15 cellular contexts compared by ENCODE assay signal in the genomic region with DNA sequence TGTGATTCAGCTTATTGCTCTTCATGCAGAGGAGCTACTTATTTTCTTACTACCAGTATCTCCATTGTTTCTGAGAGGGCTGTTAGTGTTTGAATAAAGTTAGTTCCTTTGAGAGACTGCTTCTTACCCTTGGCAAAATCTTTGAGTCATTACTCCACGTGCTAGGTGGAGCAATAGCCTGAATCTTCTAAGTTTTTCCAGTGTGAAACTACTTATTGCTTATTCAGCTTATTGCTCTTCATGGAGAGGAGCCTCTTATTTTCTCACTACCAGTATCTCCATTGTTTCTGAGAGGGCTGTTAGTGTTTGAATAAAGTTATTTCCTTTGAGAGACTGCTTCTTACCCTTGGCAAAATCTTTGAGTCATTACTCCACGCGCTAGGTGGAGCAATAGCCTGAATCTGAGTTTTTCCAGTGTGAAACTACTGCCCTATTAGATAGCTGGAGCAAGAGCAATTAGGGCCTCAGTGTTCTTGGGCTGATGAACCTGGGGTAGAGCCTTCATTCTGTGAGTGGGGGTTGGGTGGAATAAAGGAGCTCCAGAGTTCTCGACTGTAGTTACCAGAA. TPM values are rescaled to one million over a fixed set of nuclear protein-coding genes. Genes with fewer than 3 reads are reported as not detected.
DNase-seq lines count a peak whose midpoint lies in the region; ATAC-seq, FAIRE-seq and TF ChIP-seq lines count a peak whose summit lies in the region.
"Had no signal": no experiment of that assay in that cellular context is flagged by ENCODE, and none has a peak within 500 bp of the region (broad histone marks: within the 10 kb centered on the region; RNA-seq: fewer than 3 reads in every experiment).

No MANE protein-coding gene starts in this region.

- no peak overlapping the region for H2AFZ ChIP-seq in GM23338
- no peak overlapping the region for H2AFZ ChIP-seq in GM12878 (ENCODE audit: control insufficient read depth, low read depth, low read length)

- H3K4me3 ChIP-seq in A549 (no peak overlapping the region), GM23338 (no peak overlapping the region), GM12878 (no peak overlapping the region), left lung (no peak overlapping the region), esophagus squamous epithelium (no peak overlapping the region), gastrocnemius medialis (no peak overlapping the region)
- H3K4me3 ChIP-seq: tibial artery had no signal

- BruUV-seq in GM12878 (replicated peaks; lab: Mats Ljungman, UMichigan): no TSS peak

- SMC1A ChIA-PET in GM12878 (lab: Charles Lee; ENCODE audit: uncharacterized antibody, unreplicated experiment): interaction anchor here (1.2 to 2.8 kb wide), 6 partner anchors 14 to 78 kb away, joined by 3 to 11 read pairs (median 6); no protein-coding TSS in a partner anchor

- H3K36me3 ChIP-seq in GM23338 (ENCODE audit: insufficient read depth) (peaks cover 13% of the 10 kb centered on the region), GM12878 (ENCODE audit: control insufficient read depth in 2 of 2, insufficient read depth in 2 of 2, low read length in 1 of 2) (peaks cover 7 to 17% of the 10 kb centered on the region in 2 experiments), left lung (peaks cover 0 to 35% of the 10 kb centered on the region in 2 donors), esophagus squamous epithelium (peaks cover 0 to 39% (median 5%) of the 10 kb centered on the region in 3 donors), gastrocnemius medialis (peaks cover 0 to 25% of the 10 kb centered on the region in 2 donors)

- intact Hi-C loops in GM12878 (cut with micrococcal nuclease; ENCODE audit: unreplicated experiment) (loop anchor here (5.0 kb wide), 1 partner anchor 263 kb away; the partner anchor contains the start of gene MIER3), left lung (cut with DNase I) (no loop called here), esophagus squamous epithelium (cut with DNase I) (no loop called here), gastrocnemius medialis (cut with DNase I; ENCODE audit: low total_unique reads) (no loop called here)

- RAD21 ChIA-PET in GM12878 (lab: Charles Lee; ENCODE audit: unreplicated experiment): interaction anchor here (1.5 kb wide), 1 partner anchor 9 kb away, joined by 4 read pairs; no protein-coding TSS in a partner anchor

- H3K27ac Mint-ChIP-seq in GM23338: peak overlapping the region; percentile 92

- H3K9me2 ChIP-seq in GM23338 (ENCODE audit: insufficient read depth): no peaks in the 10 kb centered on the region

- H3K4me3 Mint-ChIP-seq in GM23338: no peak overlapping the region

- no peak for TF ChIP-seq POLR2A in A549 (IDR thresholded peaks at IDR 0.05; ENCODE audit: low read length)
- no peak for TF ChIP-seq POLR2A in GM12878 (IDR thresholded peaks at IDR 0.05; ENCODE audit: low read depth, low read length)
- TF ChIP-seq POLR2A in esophagus squamous epithelium (IDR thresholded peaks at IDR 0.05): no peak
- TF ChIP-seq POLR2A in gastrocnemius medialis (IDR thresholded peaks at IDR 0.05): no peak

- no peak for TF ChIP-seq RAD21 in A549 (conservative IDR thresholded peaks at IDR 0.05 in 1 of 2, IDR thresholded peaks at IDR 0.05 in 1 of 2)
- TF ChIP-seq RAD21 in GM12878 (IDR thresholded peaks at IDR 0.05; ENCODE audit: insufficient read depth, low read depth, low read length): no peak

- H3K27me3 Mint-ChIP-seq in GM23338 (ENCODE audit: insufficient read depth, low read depth, poor library complexity): peaks cover 6% of the 10 kb centered on the region

- H3K9ac ChIP-seq in GM12878 (ENCODE audit: control insufficient read depth, insufficient read depth, low read length): no peak overlapping the region

- no peaks in the 10 kb centered on the region for H3K9me3 Mint-ChIP-seq in GM23338

- TF ChIP-seq EP300 in A549 (IDR thresholded peaks at IDR 0.05): no peak
- no peak for TF ChIP-seq EP300 in GM12878 (IDR thresholded peaks at IDR 0.05; ENCODE audit: borderline replicate concordance in 1 of 2, control insufficient read depth in 1 of 2, low read depth in 2 of 2, low read length in 2 of 2)

- no peaks in the 10 kb centered on the region for H3K27me3 ChIP-seq in GM23338 (ENCODE audit: insufficient read depth)
- H3K27me3 ChIP-seq in GM12878 (replicated peaks in 1 of 2; ENCODE audit: control insufficient read depth in 2 of 2, insufficient read depth in 2 of 2, low read length in 1 of 2): no peaks in the 10 kb centered on the region
- H3K27me3 ChIP-seq in left lung: no peaks in the 10 kb centered on the region
- no peaks in the 10 kb centered on the region for H3K27me3 ChIP-seq in esophagus squamous epithelium
- no peaks in the 10 kb centered on the region for H3K27me3 ChIP-seq in gastrocnemius medialis
- H3K27me3 ChIP-seq: tibial artery had no signal

- POLR2A ChIA-PET in A549 (lab: Yijun Ruan, JAX) (interaction anchor here (0.8 to 1.8 kb wide), 2 partner anchors 42 to 306 kb away, joined by 4 to 5 read pairs; partner anchors contain the start of gene GPBP1), GM12878 (lab: Charles Lee) (interaction anchor here (1.2 kb wide), 1 partner anchor 292 kb away, joined by 3 read pairs; no protein-coding TSS in a partner anchor)

- peak overlapping the region in 1 of 2 experiments; percentile 40; a peak in 1 of 6 replicates for H3K27ac ChIP-seq in A549
- no peak overlapping the region for H3K27ac ChIP-seq in GM23338 (ENCODE audit: low read depth)
- no peak overlapping the region for H3K27ac ChIP-seq in GM12878 (ENCODE audit: control insufficient read depth, insufficient read depth)
- no peak overlapping the region for H3K27ac ChIP-seq in left lung
- no peak overlapping the region for H3K27ac ChIP-seq in esophagus squamous epithelium
- peak overlapping the region in 1 of 4 donors; percentile 24 for H3K27ac ChIP-seq in gastrocnemius medialis
- H3K27ac ChIP-seq: C4-2B, tibial artery had no signal

- DNase-seq in A549 (ENCODE audit: low read depth in 1 of 2, low spot score in 1 of 2) (no peak), GM23338 (ENCODE audit: low spot score) (no peak), GM12878 (ENCODE audit: low read depth, low spot score) (no peak), left lung (no peak), HPDE6-E6E7 (ENCODE audit: extremely low spot score) (no peak), esophagus squamous epithelium (lab: John Stamatoyannopoulos, UW) (no peak), gastrocnemius medialis (no peak)
- DNase-seq: cortex of kidney, head of caudate nucleus, NCI-H2029, tibial artery had no signal

- in situ Hi-C loops in GM12878 (cut with MboI): no loop called here
- in situ Hi-C loops in gastrocnemius medialis (cut with MboI; ENCODE audit: low sequenced_read_pairs in 4 of 4): loop anchor here in 3 of 4 donors (5.0 to 25.0 kb wide), 3 partner anchors 313 to 1903 kb away; partner anchors contain the start of genes DHX29 (in 1 of the 3) and MTREX (in 1 of the 3)

- H3K4me1 ChIP-seq in A549 (peaks cover 36% of the 10 kb centered on the region; the same call in 2 of the 3 replicates), GM23338 (ENCODE audit: insufficient read depth) (peaks cover 16% of the 10 kb centered on the region), GM12878 (ENCODE audit: control insufficient read depth, insufficient read depth, low read length) (no peaks in the 10 kb centered on the region), left lung (peaks cover 0 to 27% of the 10 kb centered on the region in 2 donors), esophagus squamous epithelium (peaks cover 0 to 38% (median 6%) of the 10 kb centered on the region in 3 donors), gastrocnemius medialis (peaks cover 4 to 17% of the 10 kb centered on the region in 2 donors)

- H3K4me2 ChIP-seq in A549: no peak overlapping the region; the same call in 2 of the 3 replicates
- H3K4me2 ChIP-seq in GM23338: no peak overlapping the region
- H3K4me2 ChIP-seq in GM12878 (ENCODE audit: control insufficient read depth, insufficient read depth): no peak overlapping the region

- CTCF ChIA-PET in A549 (lab: Yijun Ruan, JAX) (interaction anchor here (0.8 to 1.8 kb wide), 5 partner anchors 9 to 314 kb away, joined by 3 to 9 read pairs (median 3); no protein-coding TSS in a partner anchor), GM12878 (lab: Yijun Ruan, JAX) (interaction anchor here (2.1 kb wide), 1 partner anchor 78 kb away, joined by 5 read pairs; no protein-coding TSS in a partner anchor)

- H3K9me3 ChIP-seq in A549: no peaks in the 10 kb centered on the region
- H3K9me3 ChIP-seq in GM12878 (replicated peaks; ENCODE audit: control insufficient read depth, insufficient read depth, low read length): no peaks in the 10 kb centered on the region
- no peaks in the 10 kb centered on the region for H3K9me3 ChIP-seq in left lung
- H3K9me3 ChIP-seq in esophagus squamous epithelium: no peaks in the 10 kb centered on the region
- no peaks in the 10 kb centered on the region for H3K9me3 ChIP-seq in gastrocnemius medialis
- H3K9me3 ChIP-seq: tibial artery had no signal

- H3F3A ChIP-seq in GM23338 (replicated peaks; ENCODE audit: low read depth): no peaks in the 10 kb centered on the region

- no peak for ATAC-seq in A549
- no peak for ATAC-seq in GM23338
- no peak for ATAC-seq in GM12878
- ATAC-seq in left lung: peak; percentile 45
- ATAC-seq in HG03469 (IDR thresholded peaks at IDR 0.05; ENCODE audit: unreplicated experiment): no peak
- ATAC-seq in gastrocnemius medialis: no peak
- ATAC-seq: Panc1 had no signal

- H4K20me1 ChIP-seq in GM23338 (replicated peaks; ENCODE audit: insufficient read depth) (peaks cover 64% of the 10 kb centered on the region), GM12878 (ENCODE audit: control insufficient read depth, insufficient read depth) (peaks cover 5% of the 10 kb centered on the region; the same call in 1 of the 2 replicates)

- H3K4me1 Mint-ChIP-seq in GM23338: peaks cover 19% of the 10 kb centered on the region; the same call in 2 of the 3 replicates

- peaks cover 100% of the 10 kb centered on the region for H3K79me2 ChIP-seq in GM23338 (replicated peaks; ENCODE audit: insufficient read depth)
- peaks cover 58% of the 10 kb centered on the region for H3K79me2 ChIP-seq in GM12878 (ENCODE audit: control insufficient read depth, insufficient read depth, low read length)

- WGBS in A549 (ENCODE audit: missing lambda C conversion rate): 80% methylated on average over 4 of the region's 4 CpGs
- WGBS in GM12878 (ENCODE audit: insufficient coverage, insufficient replicate concordance, low lambda C conversion rate, missing lambda C conversion rate): 98% methylated on average over 4 of the region's 4 CpGs
- 69 to 71% methylated on average over 4 of the region's 4 CpGs for WGBS in esophagus squamous epithelium, 2 donors

- H3K36me3 Mint-ChIP-seq in GM23338 (ENCODE audit: low read depth): peaks cover 41% of the 10 kb centered on the region

- TF ChIP-seq CTCF in A549 (IDR thresholded peaks at IDR 0.05) (no peak), GM23338 (conservative IDR thresholded peaks at IDR 0.05; ENCODE audit: low read depth in 2 of 2) (no peak), GM12878 (IDR thresholded peaks at IDR 0.05 in 2 of 3, conservative IDR thresholded peaks at IDR 0.05 in 1 of 3; ENCODE audit: control insufficient read depth in 2 of 3, extremely low read depth in 1 of 3, insufficient read depth in 1 of 3, low read depth in 3 of 3, low read length in 3 of 3) (no peak), left lung (IDR thresholded peaks at IDR 0.05) (no peak), esophagus squamous epithelium (IDR thresholded peaks at IDR 0.05) (no peak), gastrocnemius medialis (IDR thresholded peaks at IDR 0.05 in 4 of 5, conservative IDR thresholded peaks at IDR 0.05 in 1 of 5) (no peak)

- FAIRE-seq in A549 (lab: Jason Lieb, UNC): no peak
- FAIRE-seq in GM12878 (lab: Jason Lieb, UNC): no peak
- FAIRE-seq: TTC549 had no signal

RNA-seq across cellular contexts. Expression of gene GPBP1, which starts 41.9 kb away (rescaled TPM):
- polyA plus RNA-seq in A549 (2011; rRNA removed) (58.3 and 86.0 TPM in 2 replicates), A549 (2017; fragmentation: RNase III; extraction: RNeasy Plus Mini Kit Qiagen cat#74134 plus additional on column Dnase treatment) (31.0 to 33.7 TPM (median 32.8 TPM) in 3 replicates), GM23338 (2016; fragmentation: Nextera tagmentation; extraction: Ambion mirVana) (78.9 and 105 TPM in 2 replicates), GM12878 (2011; rRNA removed) (96.2 and 163 TPM in 2 replicates), GM12878 (2014; fragmentation: Illumina TruSeq; extraction: Trizol) (64.6 and 82.2 TPM in 2 replicates), GM12878 (2014; fragmentation: Nextera tagmentation; extraction: Ambion mirVana) (10 to 100 TPM; 27.0 to 32.5 TPM), GM12878 (2014; rRNA removed) (35.2 and 41.9 TPM in 2 replicates), GM12878 (2016; fragmentation: Nextera tagmentation; extraction: Ambion mirVana) (10 to 100 TPM; 58.4 to 65.8 TPM)
- 10.4 and 11.9 TPM in 2 replicates for polyA plus RNA-seq in A549 (2012; cell fraction: cytosol; rRNA removed)
- 5.9 and 10.2 TPM in 2 replicates for polyA plus RNA-seq in A549 (2012; cell fraction: nucleus; rRNA removed)
- 14.7 and 14.8 TPM in 2 replicates for polyA minus RNA-seq in A549 (2011; rRNA and poly(A)+ RNA removed)
- 109 and 121 TPM in 2 replicates for total RNA-seq in GM23338 (2014; rRNA removed; shearing (Covaris generic))
- total RNA-seq in GM12878 (2013; cell fraction: nucleolus; rRNA removed): 245 and 259 TPM in 2 replicates
- total RNA-seq in GM12878 (2014; rRNA removed) (47.0 and 61.9 TPM in 2 replicates), GM12878 (2014; rRNA removed; fragmentation: Illumina TruSeq; extraction: Trizol) (79.3 and 80.8 TPM in 2 replicates), GM12878 (2021) (52.3 and 52.7 TPM in 2 replicates), left lung (10 to 100 TPM; 55.3 to 59.6 TPM), esophagus squamous epithelium (10 to 100 TPM; 27.4 to 64.3 (median 43.2) TPM), gastrocnemius medialis (10 to 100 TPM; 40.4 to 58.0 (median 50.5) TPM)
- 26.9 TPM for polyA plus RNA-seq in GM12878 (2011; ENCODE audit: low read depth)
- 21.1 and 24.1 TPM in 2 replicates for polyA plus RNA-seq in GM12878 (2011; cell fraction: cytosol; rRNA removed)
- polyA plus RNA-seq in GM12878 (2011; cell fraction: nucleus; rRNA removed): 47.4 and 47.9 TPM in 2 replicates
- 44.8 and 50.5 TPM in 2 replicates for polyA plus RNA-seq in GM12878 (2012)
- polyA minus RNA-seq in GM12878 (2011; rRNA and poly(A)+ RNA removed): 36.5 and 47.3 TPM in 2 replicates
- polyA minus RNA-seq in GM12878 (2011; cell fraction: cytosol; rRNA and poly(A)+ RNA removed): 23.4 and 33.1 TPM in 2 replicates
- polyA minus RNA-seq in GM12878 (2011; cell fraction: nucleus; rRNA and poly(A)+ RNA removed): 27.8 and 40.3 TPM in 2 replicates
